Comparison of ENCODE assay signal across 1 cellular context in the genomic region with DNA sequence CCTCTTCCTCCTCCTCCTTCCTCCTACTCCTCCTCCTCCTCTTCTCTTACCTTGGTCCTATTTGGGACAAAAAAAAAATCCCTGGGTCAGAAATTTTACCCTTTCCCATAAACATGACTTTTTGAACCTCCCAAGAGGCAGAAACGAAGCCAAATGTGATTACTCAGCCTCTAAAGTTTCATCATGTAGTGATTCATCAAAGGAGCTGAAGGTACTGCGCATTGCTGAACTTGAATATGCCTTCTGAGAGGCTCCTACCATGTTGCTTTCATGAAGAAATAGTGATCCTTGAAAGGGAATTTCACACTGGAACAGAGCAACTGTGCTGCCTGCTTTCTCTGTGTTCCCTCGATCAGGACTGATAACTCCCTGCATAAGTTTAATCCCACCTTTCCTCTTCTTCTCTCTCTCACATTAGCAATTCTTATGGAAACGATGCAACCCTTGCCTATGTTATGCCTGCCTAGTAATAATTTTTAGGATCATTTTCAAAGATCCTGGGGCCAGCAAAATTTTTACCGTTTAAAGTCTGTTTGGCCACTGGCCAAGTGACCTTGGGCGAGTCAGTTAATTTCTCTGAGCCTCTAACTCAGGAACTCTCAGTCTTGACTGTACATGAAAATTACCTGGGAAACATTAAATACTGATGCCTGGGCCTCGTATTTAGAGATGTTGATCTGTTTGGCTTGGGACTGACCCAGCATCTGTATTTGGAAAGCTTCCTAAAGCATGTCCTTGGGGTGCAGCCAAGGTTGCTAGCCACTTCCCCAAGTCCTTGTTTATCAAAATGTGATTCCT.
TF ChIP-seq lines count a peak whose summit lies in the region.

No MANE protein-coding gene starts in this region.

TF ChIP-seq in HepG2, 621 proteins besides CTCF, POLR2A, EP300 and RAD21 (continued from another document and continues in another):
- TF ChIP-seq ZNF644 (CRISPR knock-in tag; IDR thresholded peaks at IDR 0.05; ENCODE audit: low read depth), result peak; percentile 78
- TF ChIP-seq GATAD2A (CRISPR knock-in tag; IDR thresholded peaks at IDR 0.05), result peak; percentile 31; the same call in 1 of the 2 replicates
- peak; percentile 61 for TF ChIP-seq CEBPG (CRISPR knock-in tag; IDR thresholded peaks at IDR 0.05)
- TF ChIP-seq REXO4 (CRISPR knock-in tag; IDR thresholded peaks at IDR 0.05; ENCODE audit: borderline replicate concordance), result no peak
- TF ChIP-seq, protein P1, sequence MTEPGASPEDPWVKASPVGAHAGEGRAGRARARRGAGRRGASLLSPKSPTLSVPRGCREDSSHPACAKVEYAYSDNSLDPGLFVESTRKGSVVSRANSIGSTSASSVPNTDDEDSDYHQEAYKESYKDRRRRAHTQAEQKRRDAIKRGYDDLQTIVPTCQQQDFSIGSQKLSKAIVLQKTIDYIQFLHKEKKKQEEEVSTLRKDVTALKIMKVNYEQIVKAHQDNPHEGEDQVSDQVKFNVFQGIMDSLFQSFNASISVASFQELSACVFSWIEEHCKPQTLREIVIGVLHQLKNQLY (CRISPR knock-in tag; IDR thresholded peaks at IDR 0.05), result no peak
- TF ChIP-seq, protein P2, sequence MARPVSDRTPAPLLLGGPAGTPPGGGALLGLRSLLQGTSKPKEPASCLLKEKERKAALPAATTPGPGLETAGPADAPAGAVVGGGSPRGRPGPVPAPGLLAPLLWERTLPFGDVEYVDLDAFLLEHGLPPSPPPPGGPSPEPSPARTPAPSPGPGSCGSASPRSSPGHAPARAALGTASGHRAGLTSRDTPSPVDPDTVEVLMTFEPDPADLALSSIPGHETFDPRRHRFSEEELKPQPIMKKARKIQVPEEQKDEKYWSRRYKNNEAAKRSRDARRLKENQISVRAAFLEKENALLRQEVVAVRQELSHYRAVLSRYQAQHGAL (CRISPR knock-in tag; IDR thresholded peaks at IDR 0.05; ENCODE audit: not compliant biosample characterization), result no peak
- TF ChIP-seq, protein P3, sequence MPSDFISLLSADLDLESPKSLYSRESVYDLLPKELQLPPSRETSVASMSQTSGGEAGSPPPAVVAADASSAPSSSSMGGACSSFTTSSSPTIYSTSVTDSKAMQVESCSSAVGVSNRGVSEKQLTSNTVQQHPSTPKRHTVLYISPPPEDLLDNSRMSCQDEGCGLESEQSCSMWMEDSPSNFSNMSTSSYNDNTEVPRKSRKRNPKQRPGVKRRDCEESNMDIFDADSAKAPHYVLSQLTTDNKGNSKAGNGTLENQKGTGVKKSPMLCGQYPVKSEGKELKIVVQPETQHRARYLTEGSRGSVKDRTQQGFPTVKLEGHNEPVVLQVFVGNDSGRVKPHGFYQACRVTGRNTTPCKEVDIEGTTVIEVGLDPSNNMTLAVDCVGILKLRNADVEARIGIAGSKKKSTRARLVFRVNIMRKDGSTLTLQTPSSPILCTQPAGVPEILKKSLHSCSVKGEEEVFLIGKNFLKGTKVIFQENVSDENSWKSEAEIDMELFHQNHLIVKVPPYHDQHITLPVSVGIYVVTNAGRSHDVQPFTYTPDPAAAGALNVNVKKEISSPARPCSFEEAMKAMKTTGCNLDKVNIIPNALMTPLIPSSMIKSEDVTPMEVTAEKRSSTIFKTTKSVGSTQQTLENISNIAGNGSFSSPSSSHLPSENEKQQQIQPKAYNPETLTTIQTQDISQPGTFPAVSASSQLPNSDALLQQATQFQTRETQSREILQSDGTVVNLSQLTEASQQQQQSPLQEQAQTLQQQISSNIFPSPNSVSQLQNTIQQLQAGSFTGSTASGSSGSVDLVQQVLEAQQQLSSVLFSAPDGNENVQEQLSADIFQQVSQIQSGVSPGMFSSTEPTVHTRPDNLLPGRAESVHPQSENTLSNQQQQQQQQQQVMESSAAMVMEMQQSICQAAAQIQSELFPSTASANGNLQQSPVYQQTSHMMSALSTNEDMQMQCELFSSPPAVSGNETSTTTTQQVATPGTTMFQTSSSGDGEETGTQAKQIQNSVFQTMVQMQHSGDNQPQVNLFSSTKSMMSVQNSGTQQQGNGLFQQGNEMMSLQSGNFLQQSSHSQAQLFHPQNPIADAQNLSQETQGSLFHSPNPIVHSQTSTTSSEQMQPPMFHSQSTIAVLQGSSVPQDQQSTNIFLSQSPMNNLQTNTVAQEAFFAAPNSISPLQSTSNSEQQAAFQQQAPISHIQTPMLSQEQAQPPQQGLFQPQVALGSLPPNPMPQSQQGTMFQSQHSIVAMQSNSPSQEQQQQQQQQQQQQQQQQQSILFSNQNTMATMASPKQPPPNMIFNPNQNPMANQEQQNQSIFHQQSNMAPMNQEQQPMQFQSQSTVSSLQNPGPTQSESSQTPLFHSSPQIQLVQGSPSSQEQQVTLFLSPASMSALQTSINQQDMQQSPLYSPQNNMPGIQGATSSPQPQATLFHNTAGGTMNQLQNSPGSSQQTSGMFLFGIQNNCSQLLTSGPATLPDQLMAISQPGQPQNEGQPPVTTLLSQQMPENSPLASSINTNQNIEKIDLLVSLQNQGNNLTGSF (CRISPR knock-in tag; IDR thresholded peaks at IDR 0.05), result no peak
- no peak for TF ChIP-seq RORA (CRISPR knock-in tag; IDR thresholded peaks at IDR 0.05)
- no peak for TF ChIP-seq TRIM24 (CRISPR knock-in tag; IDR thresholded peaks at IDR 0.05)
- TF ChIP-seq ZGPAT (CRISPR knock-in tag; IDR thresholded peaks at IDR 0.05), result 0 out of 2 replicates have a peak, but pooled peaks have one; percentile 14
- no peak for TF ChIP-seq ATF5 (CRISPR knock-in tag; IDR thresholded peaks at IDR 0.05; ENCODE audit: low read depth)
- TF ChIP-seq PAXIP1 (CRISPR knock-in tag; conservative IDR thresholded peaks at IDR 0.05), result no peak
- TF ChIP-seq GTF2F1 (IDR thresholded peaks at IDR 0.05; ENCODE audit: low read length), result no peak
- TF ChIP-seq RARA (CRISPR knock-in tag; IDR thresholded peaks at IDR 0.05), result peak; percentile 51
- TF ChIP-seq, protein P4, sequence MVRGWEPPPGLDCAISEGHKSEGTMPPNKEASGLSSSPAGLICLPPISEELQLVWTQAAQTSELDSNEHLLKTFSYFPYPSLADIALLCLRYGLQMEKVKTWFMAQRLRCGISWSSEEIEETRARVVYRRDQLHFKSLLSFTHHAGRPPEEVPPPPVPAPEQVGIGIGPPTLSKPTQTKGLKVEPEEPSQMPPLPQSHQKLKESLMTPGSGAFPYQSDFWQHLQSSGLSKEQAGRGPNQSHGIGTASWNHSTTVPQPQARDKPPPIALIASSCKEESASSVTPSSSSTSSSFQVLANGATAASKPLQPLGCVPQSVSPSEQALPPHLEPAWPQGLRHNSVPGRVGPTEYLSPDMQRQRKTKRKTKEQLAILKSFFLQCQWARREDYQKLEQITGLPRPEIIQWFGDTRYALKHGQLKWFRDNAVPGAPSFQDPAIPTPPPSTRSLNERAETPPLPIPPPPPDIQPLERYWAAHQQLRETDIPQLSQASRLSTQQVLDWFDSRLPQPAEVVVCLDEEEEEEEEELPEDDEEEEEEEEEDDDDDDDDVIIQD (CRISPR knock-in tag; IDR thresholded peaks at IDR 0.05; ENCODE audit: low read depth), result 0 out of 2 replicates have a peak, but pooled peaks have one; percentile 31
- TF ChIP-seq, protein P5, sequence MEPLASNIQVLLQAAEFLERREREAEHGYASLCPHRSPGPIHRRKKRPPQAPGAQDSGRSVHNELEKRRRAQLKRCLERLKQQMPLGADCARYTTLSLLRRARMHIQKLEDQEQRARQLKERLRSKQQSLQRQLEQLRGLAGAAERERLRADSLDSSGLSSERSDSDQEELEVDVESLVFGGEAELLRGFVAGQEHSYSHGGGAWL (CRISPR knock-in tag; IDR thresholded peaks at IDR 0.05), result no peak
- TF ChIP-seq CERS6 (CRISPR knock-in tag; IDR thresholded peaks at IDR 0.05), result no peak
- TF ChIP-seq, protein P6, sequence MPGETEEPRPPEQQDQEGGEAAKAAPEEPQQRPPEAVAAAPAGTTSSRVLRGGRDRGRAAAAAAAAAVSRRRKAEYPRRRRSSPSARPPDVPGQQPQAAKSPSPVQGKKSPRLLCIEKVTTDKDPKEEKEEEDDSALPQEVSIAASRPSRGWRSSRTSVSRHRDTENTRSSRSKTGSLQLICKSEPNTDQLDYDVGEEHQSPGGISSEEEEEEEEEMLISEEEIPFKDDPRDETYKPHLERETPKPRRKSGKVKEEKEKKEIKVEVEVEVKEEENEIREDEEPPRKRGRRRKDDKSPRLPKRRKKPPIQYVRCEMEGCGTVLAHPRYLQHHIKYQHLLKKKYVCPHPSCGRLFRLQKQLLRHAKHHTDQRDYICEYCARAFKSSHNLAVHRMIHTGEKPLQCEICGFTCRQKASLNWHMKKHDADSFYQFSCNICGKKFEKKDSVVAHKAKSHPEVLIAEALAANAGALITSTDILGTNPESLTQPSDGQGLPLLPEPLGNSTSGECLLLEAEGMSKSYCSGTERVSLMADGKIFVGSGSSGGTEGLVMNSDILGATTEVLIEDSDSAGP (CRISPR knock-in tag; IDR thresholded peaks at IDR 0.05; ENCODE audit: borderline replicate concordance), result no peak
- no peak for TF ChIP-seq AGO1 (IDR thresholded peaks at IDR 0.05; ENCODE audit: low read depth, low read length, poor library complexity, severe bottlenecking)
- no peak for TF ChIP-seq SAP130 (CRISPR knock-in tag; IDR thresholded peaks at IDR 0.05; ENCODE audit: low read depth)
- TF ChIP-seq SETDB1 (CRISPR knock-in tag; IDR thresholded peaks at IDR 0.05; ENCODE audit: borderline replicate concordance), result no peak
- TF ChIP-seq IKZF4 (CRISPR knock-in tag; IDR thresholded peaks at IDR 0.05; ENCODE audit: borderline replicate concordance, low read depth, not compliant biosample characterization), result no peak
- TF ChIP-seq ELF3 (CRISPR knock-in tag; IDR thresholded peaks at IDR 0.05), result 0 out of 2 replicates have a peak, but pooled peaks have one; percentile 8
- no peak for TF ChIP-seq ZNF264 (CRISPR knock-in tag; IDR thresholded peaks at IDR 0.05)
- TF ChIP-seq ZNF724P (CRISPR knock-in tag; IDR thresholded peaks at IDR 0.05; ENCODE audit: borderline replicate concordance), result no peak
- TF ChIP-seq ZNF766 (CRISPR knock-in tag; IDR thresholded peaks at IDR 0.05; ENCODE audit: borderline replicate concordance), result no peak
- TF ChIP-seq RFXANK (CRISPR knock-in tag; IDR thresholded peaks at IDR 0.05), result no peak
- TF ChIP-seq SIN3A (IDR thresholded peaks at IDR 0.05; ENCODE audit: borderline replicate concordance, low read depth, low read length), result no peak
- peak; percentile 28; the same call in 1 of the 2 replicates for TF ChIP-seq TCF7 (IDR thresholded peaks at IDR 0.05; ENCODE audit: low read depth)
- no peak for TF ChIP-seq PHF5A (CRISPR knock-in tag; IDR thresholded peaks at IDR 0.05; ENCODE audit: low read depth, unreplicated experiment)
- TF ChIP-seq ZBTB3 (CRISPR knock-in tag; IDR thresholded peaks at IDR 0.05; ENCODE audit: borderline replicate concordance, low read depth), result no peak
- no peak for TF ChIP-seq THAP11 (CRISPR knock-in tag; IDR thresholded peaks at IDR 0.05)
